Comparison of ENCODE assay signal across 2 cellular contexts in the genomic region with DNA sequence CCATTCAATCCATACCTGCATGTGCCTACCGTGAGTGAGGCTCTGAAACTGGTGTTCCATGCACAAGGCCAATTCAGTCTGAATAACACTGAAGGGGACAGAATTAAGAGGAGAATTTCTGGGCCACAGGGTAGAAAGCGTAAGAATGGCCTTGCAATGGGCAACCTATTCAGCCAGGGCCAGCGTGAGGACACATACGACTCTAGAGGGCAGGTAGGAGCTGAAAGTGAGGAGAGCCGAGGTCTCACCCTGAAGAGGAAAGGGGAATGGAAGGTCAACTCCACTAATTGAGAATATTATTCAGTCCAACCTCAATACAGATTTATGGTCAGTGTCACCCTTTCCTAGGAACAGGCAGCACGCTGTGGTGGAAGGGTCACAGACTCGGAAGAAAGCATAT.
A peak's percentile ranks its signal among the peaks of the same experiment; 100 is the strongest.
TF ChIP-seq lines count a peak whose summit lies in the region.

No MANE protein-coding gene starts in this region.

TF ChIP-seq in HepG2, 621 proteins besides CTCF, POLR2A, EP300 and RAD21:
- TF ChIP-seq ZNF790 (CRISPR knock-in tag; IDR thresholded peaks at IDR 0.05; ENCODE audit: borderline replicate concordance), result no peak
- TF ChIP-seq MXI1 (IDR thresholded peaks at IDR 0.05; ENCODE audit: borderline replicate concordance, low read depth, low read length), result no peak
- TF ChIP-seq IRF1 (CRISPR knock-in tag; IDR thresholded peaks at IDR 0.05; ENCODE audit: low read depth), result no peak
- TF ChIP-seq, protein P1, sequence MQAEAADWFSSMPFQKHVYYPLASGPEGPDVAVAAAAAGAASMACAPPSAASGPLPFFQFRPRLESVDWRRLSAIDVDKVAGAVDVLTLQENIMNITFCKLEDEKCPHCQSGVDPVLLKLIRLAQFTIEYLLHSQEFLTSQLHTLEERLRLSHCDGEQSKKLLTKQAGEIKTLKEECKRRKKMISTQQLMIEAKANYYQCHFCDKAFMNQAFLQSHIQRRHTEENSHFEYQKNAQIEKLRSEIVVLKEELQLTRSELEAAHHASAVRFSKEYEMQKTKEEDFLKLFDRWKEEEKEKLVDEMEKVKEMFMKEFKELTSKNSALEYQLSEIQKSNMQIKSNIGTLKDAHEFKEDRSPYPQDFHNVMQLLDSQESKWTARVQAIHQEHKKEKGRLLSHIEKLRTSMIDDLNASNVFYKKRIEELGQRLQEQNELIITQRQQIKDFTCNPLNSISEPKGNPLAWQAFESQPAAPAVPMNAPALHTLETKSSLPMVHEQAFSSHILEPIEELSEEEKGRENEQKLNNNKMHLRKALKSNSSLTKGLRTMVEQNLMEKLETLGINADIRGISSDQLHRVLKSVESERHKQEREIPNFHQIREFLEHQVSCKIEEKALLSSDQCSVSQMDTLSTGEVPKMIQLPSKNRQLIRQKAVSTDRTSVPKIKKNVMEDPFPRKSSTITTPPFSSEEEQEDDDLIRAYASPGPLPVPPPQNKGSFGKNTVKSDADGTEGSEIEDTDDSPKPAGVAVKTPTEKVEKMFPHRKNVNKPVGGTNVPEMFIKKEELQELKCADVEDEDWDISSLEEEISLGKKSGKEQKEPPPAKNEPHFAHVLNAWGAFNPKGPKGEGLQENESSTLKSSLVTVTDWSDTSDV (CRISPR knock-in tag; IDR thresholded peaks at IDR 0.05), result no peak
- no peak for TF ChIP-seq ZNF639 (CRISPR knock-in tag; conservative IDR thresholded peaks at IDR 0.05)
- TF ChIP-seq RCOR2 (CRISPR knock-in tag; IDR thresholded peaks at IDR 0.05), result no peak
- TF ChIP-seq STAG1 (CRISPR knock-in tag; IDR thresholded peaks at IDR 0.05), result peak; percentile 33; the same call in 1 of the 2 replicates

TF ChIP-seq in H1, 55 proteins besides CTCF, POLR2A, EP300 and RAD21:
- TF ChIP-seq TAF7 (optimal IDR thresholded peaks at IDR 0.05; ENCODE audit: borderline replicate concordance, low read depth, low read length) (no peak), SP1 (IDR thresholded peaks at IDR 0.05; ENCODE audit: low read depth, low read length) (no peak), ZNF274 (IDR thresholded peaks at IDR 0.05; ENCODE audit: borderline replicate concordance, extremely low read depth, low read length) (no peak), BACH1 (IDR thresholded peaks at IDR 0.05; ENCODE audit: low read length) (no peak), ATF3 (IDR thresholded peaks at IDR 0.05; ENCODE audit: insufficient read depth, low read depth, low read length) (no peak), JUN (IDR thresholded peaks at IDR 0.05; ENCODE audit: low read depth, low read length) (no peak), HDAC6 (IDR thresholded peaks at IDR 0.05; ENCODE audit: low read depth, low read length) (no peak), KDM4A (IDR thresholded peaks at IDR 0.05; ENCODE audit: low read depth, low read length, severe bottlenecking) (no peak), TEAD4 (IDR thresholded peaks at IDR 0.05; ENCODE audit: low read depth, low read length) (no peak), RXRA (IDR thresholded peaks at IDR 0.05; ENCODE audit: insufficient read depth, low read depth, low read length) (no peak), SIN3A (conservative IDR thresholded peaks at IDR 0.05 in 1 of 2, IDR thresholded peaks at IDR 0.05 in 1 of 2; ENCODE audit: low read depth in 1 of 2, low read length in 2 of 2) (no peak), RBBP5 (IDR thresholded peaks at IDR 0.05; ENCODE audit: borderline replicate concordance, low read depth, low read length) (no peak), NRF1 (IDR thresholded peaks at IDR 0.05; ENCODE audit: low read depth, low read length) (no peak), PHF8 (conservative IDR thresholded peaks at IDR 0.05; ENCODE audit: low read depth, low read length) (no peak), EGR1 (IDR thresholded peaks at IDR 0.05; ENCODE audit: borderline replicate concordance, low read depth, low read length) (no peak), BRCA1 (IDR thresholded peaks at IDR 0.05; ENCODE audit: low read depth, low read length) (no peak), CHD7 (IDR thresholded peaks at IDR 0.05; ENCODE audit: insufficient replicate concordance, low read length) (no peak)
- TF ChIP-seq, protein P2, sequence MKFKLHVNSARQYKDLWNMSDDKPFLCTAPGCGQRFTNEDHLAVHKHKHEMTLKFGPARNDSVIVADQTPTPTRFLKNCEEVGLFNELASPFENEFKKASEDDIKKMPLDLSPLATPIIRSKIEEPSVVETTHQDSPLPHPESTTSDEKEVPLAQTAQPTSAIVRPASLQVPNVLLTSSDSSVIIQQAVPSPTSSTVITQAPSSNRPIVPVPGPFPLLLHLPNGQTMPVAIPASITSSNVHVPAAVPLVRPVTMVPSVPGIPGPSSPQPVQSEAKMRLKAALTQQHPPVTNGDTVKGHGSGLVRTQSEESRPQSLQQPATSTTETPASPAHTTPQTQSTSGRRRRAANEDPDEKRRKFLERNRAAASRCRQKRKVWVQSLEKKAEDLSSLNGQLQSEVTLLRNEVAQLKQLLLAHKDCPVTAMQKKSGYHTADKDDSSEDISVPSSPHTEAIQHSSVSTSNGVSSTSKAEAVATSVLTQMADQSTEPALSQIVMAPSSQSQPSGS (IDR thresholded peaks at IDR 0.05; ENCODE audit: low read length), result no peak
